Comparison of ENCODE assay signal across 10 cellular contexts in genomic region chr9:136995772-136996308, GRCh38. TPM values are rescaled to one million over a fixed set of nuclear protein-coding genes. Genes with fewer than 3 reads are reported as not detected.
DNase-seq lines count a peak whose midpoint lies in the region; FAIRE-seq and TF ChIP-seq lines count a peak whose summit lies in the region.
"Had no signal": no experiment of that assay in that cellular context is flagged by ENCODE, and none has a peak within 500 bp of the region (broad histone marks: within the 10 kb centered on the region; RNA-seq: fewer than 3 reads in every experiment).

No MANE protein-coding gene starts in this region.

- peaks cover 21% of the 10 kb centered on the region for H3K4me1 ChIP-seq in prostate gland (replicated peaks)

- H3K27me3 Mint-ChIP-seq in activated T-helper 2 cell treated with anti-CD3 and anti-CD28 coated beads, Interferon-gamma antibody, Interleukin-2, Interleukin-4, amounts not matched to agents 10 μg/mL and 5 μg/mL and 100 μg/mL, durations not matched to agents 14 hours and 24 hours and 36 hours (ENCODE audit: low read depth), result no peaks in the 10 kb centered on the region

- TF ChIP-seq POLR2A in prostate gland (IDR thresholded peaks at IDR 0.05), result no peak

- H3K4me3 ChIP-seq in bronchial epithelial cell (ENCODE audit: low read depth, low read length), result peak overlapping the region; percentile 28
- peak overlapping the region; percentile 3 to 18 for H3K4me3 ChIP-seq in prostate gland

- no peak overlapping the region for H3K27ac Mint-ChIP-seq in activated T-helper 2 cell treated with anti-CD3 and anti-CD28 coated beads, Interferon-gamma antibody, Interleukin-2, Interleukin-4, amounts not matched to agents 10 μg/mL and 5 μg/mL and 100 μg/mL, durations not matched to agents 14 hours and 24 hours and 36 hours

- H3K9me3 Mint-ChIP-seq in activated T-helper 2 cell treated with anti-CD3 and anti-CD28 coated beads, Interferon-gamma antibody, Interleukin-2, Interleukin-4, amounts not matched to agents 10 μg/mL and 5 μg/mL and 100 μg/mL, durations not matched to agents 14 hours and 24 hours and 36 hours, result no peaks in the 10 kb centered on the region

- no peak for FAIRE-seq in bronchial epithelial cell (lab: Jason Lieb, UNC)
- FAIRE-seq: kidney had no signal

- TF ChIP-seq CTCF in bronchial epithelial cell (IDR thresholded peaks at IDR 0.05; ENCODE audit: insufficient read depth, low read length, severe bottlenecking) (no peak), prostate gland (IDR thresholded peaks at IDR 0.05) (no peak)

- WGBS in prostate gland, result 21% methylated on average over 12 of the region's 12 CpGs

- H3K27ac ChIP-seq in prostate gland, result no peak overlapping the region

- H3K36me3 ChIP-seq in bronchial epithelial cell (ENCODE audit: control insufficient read depth, insufficient read depth, low read length), result peaks cover 2% of the 10 kb centered on the region
- H3K36me3 ChIP-seq in prostate gland, result no peaks in the 10 kb centered on the region

- H3K4me3 Mint-ChIP-seq in activated T-helper 2 cell treated with anti-CD3 and anti-CD28 coated beads, Interferon-gamma antibody, Interleukin-2, Interleukin-4, amounts not matched to agents 10 μg/mL and 5 μg/mL and 100 μg/mL, durations not matched to agents 14 hours and 24 hours and 36 hours (ENCODE audit: low read depth), result no peak overlapping the region

- intact Hi-C loops in prostate gland (cut with DNase I), result no loop called here
- intact Hi-C loops in activated T-helper 2 cell treated with anti-CD3 and anti-CD28 coated beads, Interferon-gamma antibody, Interleukin-2, Interleukin-4, amounts not matched to agents 10 μg/mL and 5 μg/mL and 100 μg/mL, durations not matched to agents 14 hours and 24 hours and 36 hours (cut with micrococcal nuclease), result no loop called here

- peaks cover 31% of the 10 kb centered on the region for H3K4me1 Mint-ChIP-seq in activated T-helper 2 cell treated with anti-CD3 and anti-CD28 coated beads, Interferon-gamma antibody, Interleukin-2, Interleukin-4, amounts not matched to agents 10 μg/mL and 5 μg/mL and 100 μg/mL, durations not matched to agents 14 hours and 24 hours and 36 hours (ENCODE audit: low read depth)

- DNase-seq in DMS53 (lab: John Stamatoyannopoulos, UW), result peak; percentile 53
- DNase-seq in DMS53 treated with DMSO at 0.1 percent for 48 hours (lab: John Stamatoyannopoulos, UW; ENCODE audit: unreplicated experiment), result no peak
- peak; percentile 13 for DNase-seq in LoVo (ENCODE audit: low spot score)
- no peak for DNase-seq in bronchial epithelial cell (ENCODE audit: low read depth)
- no peak for DNase-seq in prostate gland (ENCODE audit: low spot score)
- no peak for DNase-seq in activated T-helper 2 cell treated with anti-CD3 and anti-CD28 coated beads, Interferon-gamma antibody, Interleukin-2, Interleukin-4, amounts not matched to agents 10 μg/mL and 5 μg/mL and 100 μg/mL, durations not matched to agents 14 hours and 24 hours and 36 hours (ENCODE audit: low spot score)
- DNase-seq in NCI-H1048 (lab: John Stamatoyannopoulos, UW), result no peak
- no peak for DNase-seq in SKM-1 (lab: John Stamatoyannopoulos, UW; ENCODE audit: unreplicated experiment)
- DNase-seq: kidney had no signal

- peaks cover 10% of the 10 kb centered on the region for H3K36me3 Mint-ChIP-seq in activated T-helper 2 cell treated with anti-CD3 and anti-CD28 coated beads, Interferon-gamma antibody, Interleukin-2, Interleukin-4, amounts not matched to agents 10 μg/mL and 5 μg/mL and 100 μg/mL, durations not matched to agents 14 hours and 24 hours and 36 hours (ENCODE audit: low read depth)

- H3K9me3 ChIP-seq in prostate gland, result no peaks in the 10 kb centered on the region

- H3K27me3 ChIP-seq in bronchial epithelial cell (ENCODE audit: control insufficient read depth, insufficient read depth, low read length) (no peaks in the 10 kb centered on the region), prostate gland (replicated peaks; ENCODE audit: insufficient read depth) (no peaks in the 10 kb centered on the region)

RNA-seq across cellular contexts. Expression of gene CLIC3, which starts 0.5 kb away (rescaled TPM):
- total RNA-seq in bronchial epithelial cell (2.1 and 28.8 TPM in 2 replicates), prostate gland (1 to 10 TPM; 4.2 to 6.7 TPM)
- not detected in 2 replicates for total RNA-seq in activated T-helper 2 cell treated with anti-CD3 and anti-CD28 coated beads, Interferon-gamma antibody, Interleukin-2, Interleukin-4, amounts not matched to agents 10 μg/mL and 5 μg/mL and 100 μg/mL, durations not matched to agents 14 hours and 24 hours and 36 hours
- total RNA-seq: A673 had no signal

RNA-seq across cellular contexts. Expression of gene PAXX, which starts 3.6 kb away (rescaled TPM):
- total RNA-seq in bronchial epithelial cell, result 10.0 and 11.5 TPM in 2 replicates
- 10 to 100 TPM; 61.6 to 71.8 TPM for total RNA-seq in prostate gland
- total RNA-seq in activated T-helper 2 cell treated with anti-CD3 and anti-CD28 coated beads, Interferon-gamma antibody, Interleukin-2, Interleukin-4, amounts not matched to agents 10 μg/mL and 5 μg/mL and 100 μg/mL, durations not matched to agents 14 hours and 24 hours and 36 hours, result 60.5 and 72.6 TPM in 2 replicates

RNA-seq across cellular contexts. Expression of gene LCNL1, which starts 13.0 kb away (rescaled TPM):
- total RNA-seq in bronchial epithelial cell (not detected in 2 replicates), prostate gland (10 to 100 TPM in 1 of 2 donors, under 1 TPM in 1; 0.41 to 22.5 TPM)
- not detected in 2 replicates for total RNA-seq in activated T-helper 2 cell treated with anti-CD3 and anti-CD28 coated beads, Interferon-gamma antibody, Interleukin-2, Interleukin-4, amounts not matched to agents 10 μg/mL and 5 μg/mL and 100 μg/mL, durations not matched to agents 14 hours and 24 hours and 36 hours
- total RNA-seq: A673 had no signal

RNA-seq across cellular contexts. Expression of gene PTGDS, which starts 18.5 kb away (rescaled TPM):
- total RNA-seq in bronchial epithelial cell, result 0.26 TPM in 2 replicates
- total RNA-seq in prostate gland, result 1,000 to 10,000 TPM in 1 of 2 donors, 10 to 100 TPM in 1; 59.4 to 5,242 TPM
- not detected in 2 replicates for total RNA-seq in activated T-helper 2 cell treated with anti-CD3 and anti-CD28 coated beads, Interferon-gamma antibody, Interleukin-2, Interleukin-4, amounts not matched to agents 10 μg/mL and 5 μg/mL and 100 μg/mL, durations not matched to agents 14 hours and 24 hours and 36 hours
- total RNA-seq: A673 had no signal

RNA-seq across cellular contexts. Expression of gene ABCA2, which starts 32.2 kb away (rescaled TPM):
- total RNA-seq in bronchial epithelial cell (5.5 and 9.9 TPM in 2 replicates), prostate gland (10 to 100 TPM; 27.4 to 79.1 TPM)
- 27.4 and 31.4 TPM in 2 replicates for total RNA-seq in activated T-helper 2 cell treated with anti-CD3 and anti-CD28 coated beads, Interferon-gamma antibody, Interleukin-2, Interleukin-4, amounts not matched to agents 10 μg/mL and 5 μg/mL and 100 μg/mL, durations not matched to agents 14 hours and 24 hours and 36 hours

Comparison
In these comparisons a context has a peak if more than half of its experiments do, and no peak if none do; other contexts are left out.
1. DNase-seq: peak in DMS53 (single experiment) and LoVo (single experiment); none in DMS53 treated with DMSO at 0.1 percent for 48 hours (single experiment), bronchial epithelial cell (single experiment), prostate gland (single experiment), activated T-helper 2 cell treated with anti-CD3 and anti-CD28 coated beads, Interferon-gamma antibody, Interleukin-2, Interleukin-4, amounts not matched to agents 10 μg/mL and 5 μg/mL and 100 μg/mL, durations not matched to agents 14 hours and 24 hours and 36 hours (single experiment), NCI-H1048 (single experiment) and SKM-1 (single experiment).